In genomic region chr14:102775855-102776760, GRCh38 we compare ENCODE assay signal across 8 cellular contexts. TPM values are rescaled to one million over a fixed set of nuclear protein-coding genes. Genes with fewer than 3 reads are reported as not detected.
DNase-seq lines count a peak whose midpoint lies in the region; ATAC-seq and TF ChIP-seq lines count a peak whose summit lies in the region.

No MANE protein-coding gene starts in this region.

- POLR2A ChIA-PET in activated B cell treated with CpG ODN at 0.5 μM for 24 hours (lab: Charles Lee): interaction anchor here (0.7 to 1.1 kb wide), 4 partner anchors 11 to 130 kb away, joined by 3 read pairs; no protein-coding TSS in a partner anchor

- no peaks in the 10 kb centered on the region for H3K9me3 Mint-ChIP-seq in activated B cell treated with CpG ODN at 0.5 μM for 24 hours

- H3K4me3 Mint-ChIP-seq in activated B cell treated with CpG ODN at 0.5 μM for 24 hours: peak overlapping the region; percentile 83

- peaks cover 26% of the 10 kb centered on the region for H3K36me3 Mint-ChIP-seq in activated B cell treated with CpG ODN at 0.5 μM for 24 hours (ENCODE audit: low read depth)

- TF ChIP-seq CTCF in activated B cell treated with CpG ODN at 0.5 μM for 24 hours (IDR thresholded peaks at IDR 0.05): no peak

- H3K27ac Mint-ChIP-seq in activated B cell treated with CpG ODN at 0.5 μM for 24 hours: peak overlapping the region; percentile 95

- DNase-seq in stimulated activated CD4-positive, alpha-beta T cell treated with anti-CD3 and anti-CD28 coated beads, Interleukin-15, amount 100 ng/mL, for 24 hours: peak; percentile 24
- DNase-seq in stimulated activated CD4-positive, alpha-beta T cell treated with anti-CD3 and anti-CD28 coated beads, Interleukin-1b, Interleukin-23, amount 100 ng/mL, for 48 hours: no peak
- peak; percentile 37 for DNase-seq in activated B cell treated with CpG ODN at 0.5 μM for 24 hours
- DNase-seq in fibroblast of peridontal ligament (ENCODE audit: extremely low read depth): peak; percentile 52
- DNase-seq in pons (ENCODE audit: low spot score): peak; percentile 48
- no peak for DNase-seq in SHP77 (lab: John Stamatoyannopoulos, UW)
- DNase-seq in GM19238 (ENCODE audit: insufficient read length, low spot score): no peak

- CTCF ChIA-PET in activated B cell treated with CpG ODN at 0.5 μM for 24 hours (lab: Charles Lee): interaction anchor here (1.5 kb wide), 1 partner anchor 43 kb away, joined by 3 read pairs; no protein-coding TSS in a partner anchor

- H3K4me1 Mint-ChIP-seq in activated B cell treated with CpG ODN at 0.5 μM for 24 hours: peaks cover 76% of the 10 kb centered on the region

- intact Hi-C loops in activated B cell treated with CpG ODN at 0.5 μM for 24 hours (cut with micrococcal nuclease): loop anchor here (1.0 to 10.0 kb wide), 6 partner anchors 31 to 461 kb away; partner anchors contain the start of gene ZNF839

- no peaks in the 10 kb centered on the region for H3K27me3 Mint-ChIP-seq in activated B cell treated with CpG ODN at 0.5 μM for 24 hours

- no peak for ATAC-seq in activated B cell treated with CpG ODN at 0.5 μM for 24 hours (ENCODE audit: low read depth)
- ATAC-seq in HG03432 (IDR thresholded peaks at IDR 0.05; ENCODE audit: unreplicated experiment): no peak

RNA-seq across cellular contexts. Expression of gene TRAF3, which starts 1.1 kb away (rescaled TPM):
- total RNA-seq in activated B cell treated with CpG ODN at 0.5 μM for 24 hours: 120 and 124 TPM in 2 replicates

Comparison
In these comparisons a context has a peak if more than half of its experiments do, and no peak if none do; other contexts are left out.
1. DNase-seq: peak in stimulated activated CD4-positive, alpha-beta T cell treated with anti-CD3 and anti-CD28 coated beads, Interleukin-15, amount 100 ng/mL, for 24 hours (single experiment), activated B cell treated with CpG ODN at 0.5 μM for 24 hours (single experiment), fibroblast of peridontal ligament (single experiment) and pons (single experiment); none in stimulated activated CD4-positive, alpha-beta T cell treated with anti-CD3 and anti-CD28 coated beads, Interleukin-1b, Interleukin-23, amount 100 ng/mL, for 48 hours (single experiment), SHP77 (0 of 2) and GM19238 (single experiment).